In the genomic region with DNA sequence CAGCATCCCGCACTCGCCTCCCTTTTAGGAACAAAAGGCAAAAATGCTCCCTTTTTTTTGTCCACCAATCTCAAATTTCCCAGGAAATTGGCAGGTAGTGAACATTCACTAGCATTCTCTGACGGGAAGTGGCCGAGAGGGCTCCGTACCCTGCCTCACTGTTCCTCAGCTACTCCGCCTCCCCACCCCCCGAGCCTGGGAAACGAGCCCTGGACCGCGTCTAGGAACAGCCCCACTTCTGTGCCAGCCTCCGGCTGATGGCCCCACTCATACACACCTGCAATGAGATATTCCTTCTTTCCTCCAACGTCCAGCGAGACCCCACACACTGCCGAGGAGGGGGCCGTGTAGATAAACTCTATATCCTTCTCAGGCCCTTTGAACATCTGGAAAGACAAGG, we compare ENCODE assay signal across 28 cellular contexts. TPM values are rescaled to one million over a fixed set of nuclear protein-coding genes. Genes with fewer than 3 reads are reported as not detected.
"Had no signal": no experiment of that assay in that cellular context is flagged by ENCODE, and none has a peak within 500 bp of the region (broad histone marks: within the 10 kb centered on the region; RNA-seq: fewer than 3 reads in every experiment).

No MANE protein-coding gene starts in this region.

- H3K36me3 ChIP-seq: prostate gland had no signal

- H3K4me1 ChIP-seq: prostate gland had no signal

- H2AFZ ChIP-seq: parathyroid adenoma had no signal

- H3K27ac Mint-ChIP-seq: endodermal cell, natural killer cell had no signal

- H3K27ac ChIP-seq: epithelial cell of prostate, gastrocnemius medialis, lower lobe of right lung, parathyroid adenoma, prostate gland, right atrium auricular region, stomach, thoracic aorta, upper lobe of left lung had no signal

- ATAC-seq: esophagus mucosa, gastrocnemius medialis, left ventricle myocardium superior, lower lobe of right lung, natural killer cell, sciatic nerve had no signal

- FAIRE-seq: colon, keratinocyte, urothelium cell line had no signal

- H3K27me3 ChIP-seq: gastrocnemius medialis, neutrophil, right atrium auricular region, stomach, tibial nerve, upper lobe of left lung had no signal

- H3K4me3 Mint-ChIP-seq: endodermal cell, natural killer cell had no signal

- H3K79me2 ChIP-seq: parathyroid adenoma had no signal

- H3K9ac ChIP-seq: parathyroid adenoma had no signal

- H3K9me3 Mint-ChIP-seq: endodermal cell, natural killer cell had no signal

- H3K9me3 ChIP-seq: gastrocnemius medialis, lower lobe of right lung, neutrophil, prostate gland, right atrium auricular region, stomach, thoracic aorta, tibial nerve, upper lobe of left lung had no signal

- H3K36me3 Mint-ChIP-seq: natural killer cell had no signal

- DNase-seq: effector CD8-positive, alpha-beta T cell; endodermal cell; foreskin fibroblast; gastrocnemius medialis; left ventricle myocardium superior; lower lobe of right lung; natural killer cell; stimulated activated CD4-positive, alpha-beta T cell treated with anti-CD3 and anti-CD28 coated beads, Interleukin-12 subunit alpha, Interleukin-12 subunit beta, amount 100 ng/mL, for 4 hours; stimulated activated CD4-positive, alpha-beta T cell treated with anti-CD3 and anti-CD28 coated beads, Interleukin-1b, Interleukin-23, amount 100 ng/mL, for 48 hours; stimulated activated CD4-positive, alpha-beta T cell treated with anti-CD3 and anti-CD28 coated beads, Interleukin-4, amount 100 ng/mL, for 1 hour; stimulated activated CD8-positive, alpha-beta memory T cell treated with anti-CD3 and anti-CD28 coated beads, Interleukin-4, amount 100 ng/mL, for 48 hours; stimulated activated naive CD4-positive, alpha-beta T cell; stomach; upper lobe of left lung had no signal

- H3K4me2 ChIP-seq: smooth muscle cell had no signal

- H3K4me3 ChIP-seq: gastrocnemius medialis, lower lobe of right lung, prostate gland, right atrium auricular region, smooth muscle cell, stomach, thoracic aorta, tibial nerve, upper lobe of left lung had no signal

- H3K4me1 Mint-ChIP-seq: natural killer cell had no signal

RNA-seq across cellular contexts. Expression of a gene that starts 32.4 kb away (rescaled TPM):
- polyA plus RNA-seq: keratinocyte, neural cell, smooth muscle cell had no signal
